In the genomic region with DNA sequence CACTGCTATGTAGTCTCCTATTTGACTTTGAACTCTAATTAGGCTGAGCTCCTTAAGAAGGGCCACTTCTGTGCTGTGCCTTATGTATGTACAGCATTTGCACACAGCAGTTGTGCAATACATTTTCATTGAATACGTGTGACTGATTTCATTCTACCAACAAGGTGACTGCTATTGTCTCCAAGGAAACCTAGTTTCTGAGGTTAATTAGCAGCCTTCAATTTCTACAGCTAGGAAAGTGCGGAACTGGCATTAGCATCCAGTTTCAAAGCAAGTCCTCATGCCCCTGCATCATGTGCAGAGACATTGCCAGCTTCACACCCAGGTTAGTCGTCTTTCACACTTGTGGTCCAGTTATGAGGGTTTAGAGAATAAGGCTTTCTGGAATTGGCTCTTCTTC, we compare ENCODE assay signal across 12 cellular contexts. TPM values are rescaled to one million over a fixed set of nuclear protein-coding genes. Genes with fewer than 3 reads are reported as not detected.
DNase-seq lines count a peak whose midpoint lies in the region; ATAC-seq and TF ChIP-seq lines count a peak whose summit lies in the region.
"Had no signal": no experiment of that assay in that cellular context is flagged by ENCODE, and none has a peak within 500 bp of the region (broad histone marks: within the 10 kb centered on the region; RNA-seq: fewer than 3 reads in every experiment).

No MANE protein-coding gene starts in this region.

- peaks cover 5 to 22% (median 18%) of the 10 kb centered on the region in 3 donors for H3K36me3 Mint-ChIP-seq in CD8-positive, alpha-beta memory T cell
- no peaks in the 10 kb centered on the region for H3K36me3 Mint-ChIP-seq in MCF 10A (ENCODE audit: insufficient read depth, unreplicated experiment)

- DNase-seq in CD8-positive, alpha-beta memory T cell: peak in 2 of 5 donors; percentile 34 to 60
- peak; percentile 28 for DNase-seq in MV-4-11 (lab: John Stamatoyannopoulos, UW)
- DNase-seq in effector memory CD4-positive, alpha-beta T cell: no peak
- no peak for DNase-seq in GM19240 (ENCODE audit: insufficient read length, low spot score)
- no peak for DNase-seq in MCF 10A (ENCODE audit: unreplicated experiment)
- no peak for DNase-seq in NOMO-1 treated with DMSO at 0.1 percent for 48 hours (lab: John Stamatoyannopoulos, UW; ENCODE audit: unreplicated experiment)
- DNase-seq: dorsolateral prefrontal cortex, heart right ventricle, mucosa of descending colon, NCI-H524 treated with DMSO at 0.1 percent for 48 hours had no signal

- no peaks in the 10 kb centered on the region for H3K9me3 ChIP-seq in CD8-positive, alpha-beta memory T cell (ENCODE audit: low read length)
- no peaks in the 10 kb centered on the region for H3K9me3 ChIP-seq in effector memory CD4-positive, alpha-beta T cell (ENCODE audit: control insufficient read depth, low read length)
- H3K9me3 ChIP-seq: heart right ventricle, mucosa of descending colon had no signal

- ATAC-seq in GM18870 (IDR thresholded peaks at IDR 0.05; ENCODE audit: unreplicated experiment) (peak; percentile 41), GM21526 (IDR thresholded peaks at IDR 0.05; ENCODE audit: low FRiP score, unreplicated experiment) (no peak)
- ATAC-seq: heart right ventricle had no signal

- POLR2A ChIA-PET in CD8-positive, alpha-beta memory T cell (lab: Charles Lee): interaction anchor here (0.8 kb wide), 1 partner anchor 28 kb away, joined by 3 read pairs; no protein-coding TSS in a partner anchor
- POLR2A ChIA-PET in MCF 10A (lab: Yijun Ruan, JAX): no interaction called here

- CTCF ChIA-PET in CD8-positive, alpha-beta memory T cell (lab: Charles Lee): interaction anchor here (0.7 to 1.6 kb wide), 3 partner anchors 33 to 293 kb away, joined by 3 read pairs; no protein-coding TSS in a partner anchor
- CTCF ChIA-PET in MCF 10A (lab: Yijun Ruan, JAX): interaction anchor here (1.0 to 1.5 kb wide), 2 partner anchors 57 to 88 kb away, joined by 3 read pairs; no protein-coding TSS in a partner anchor

- H3K9me3 Mint-ChIP-seq in CD8-positive, alpha-beta memory T cell: no peaks in the 10 kb centered on the region
- H3K9me3 Mint-ChIP-seq in MCF 10A (ENCODE audit: unreplicated experiment): no peaks in the 10 kb centered on the region

- H3K4me1 ChIP-seq in CD8-positive, alpha-beta memory T cell (ENCODE audit: insufficient read depth, low read length): peaks cover 84% of the 10 kb centered on the region
- H3K4me1 ChIP-seq in effector memory CD4-positive, alpha-beta T cell (ENCODE audit: control insufficient read depth, insufficient read depth, low read length, poor library complexity, severe bottlenecking): peaks cover 69% of the 10 kb centered on the region

- H3K4me1 Mint-ChIP-seq in CD8-positive, alpha-beta memory T cell: peaks cover 91 to 98% (median 96%) of the 10 kb centered on the region in 3 donors
- H3K4me1 Mint-ChIP-seq in MCF 10A (ENCODE audit: insufficient read depth, unreplicated experiment): peaks cover 38% of the 10 kb centered on the region

- H3K4me3 Mint-ChIP-seq in CD8-positive, alpha-beta memory T cell: peak overlapping the region in 6 of 7 donors; percentile 55 to 80 (median 70)
- H3K4me3 Mint-ChIP-seq in MCF 10A (ENCODE audit: unreplicated experiment): no peak overlapping the region

- intact Hi-C loops in MCF 10A (cut with micrococcal nuclease): no loop called here

- no peaks in the 10 kb centered on the region for H3K36me3 ChIP-seq in CD8-positive, alpha-beta memory T cell (ENCODE audit: insufficient read depth, low read length)
- H3K36me3 ChIP-seq in effector memory CD4-positive, alpha-beta T cell (ENCODE audit: control insufficient read depth, insufficient read depth, low read length): no peaks in the 10 kb centered on the region
- H3K36me3 ChIP-seq: heart right ventricle had no signal

- H3K27ac Mint-ChIP-seq in CD8-positive, alpha-beta memory T cell: peak overlapping the region; percentile 91 to 99 (median 94)
- no peak overlapping the region for H3K27ac Mint-ChIP-seq in MCF 10A (ENCODE audit: low read depth, unreplicated experiment)

- no peaks in the 10 kb centered on the region for H3K27me3 ChIP-seq in CD8-positive, alpha-beta memory T cell (ENCODE audit: insufficient read depth, low read length, poor library complexity, severe bottlenecking)
- H3K27me3 ChIP-seq in effector memory CD4-positive, alpha-beta T cell (replicated peaks; ENCODE audit: control insufficient read depth, insufficient read depth, low read length, poor library complexity, severe bottlenecking): no peaks in the 10 kb centered on the region
- H3K27me3 ChIP-seq: dorsolateral prefrontal cortex, heart right ventricle had no signal

- no peak overlapping the region for H3K4me3 ChIP-seq in CD8-positive, alpha-beta memory T cell (ENCODE audit: low read length)
- no peak overlapping the region for H3K4me3 ChIP-seq in effector memory CD4-positive, alpha-beta T cell (ENCODE audit: insufficient read depth, low read depth, low read length, poor library complexity, severe bottlenecking)
- H3K4me3 ChIP-seq: dorsolateral prefrontal cortex, heart right ventricle, mucosa of descending colon had no signal

- peak overlapping the region; percentile 58 for H3K27ac ChIP-seq in CD8-positive, alpha-beta memory T cell (ENCODE audit: low read depth, low read length)
- H3K27ac ChIP-seq in effector memory CD4-positive, alpha-beta T cell (ENCODE audit: insufficient read depth, low read length, poor library complexity, severe bottlenecking): peak overlapping the region; percentile 75

- H3K27me3 Mint-ChIP-seq in CD8-positive, alpha-beta memory T cell: peaks cover 0 to 1% of the 10 kb centered on the region in 2 donors
- no peaks in the 10 kb centered on the region for H3K27me3 Mint-ChIP-seq in MCF 10A (ENCODE audit: insufficient read depth, unreplicated experiment)

- no TSS peak for BruUV-seq in MCF 10A (replicated peaks; lab: Mats Ljungman, UMichigan)

- no peak for TF ChIP-seq CTCF in MCF 10A (IDR thresholded peaks at IDR 0.05; ENCODE audit: unreplicated experiment)

RNA-seq across cellular contexts. Expression of gene NCK2, which starts 58.6 kb away (rescaled TPM):
- 10 to 100 TPM; 72.4 to 76.1 TPM for total RNA-seq in CD8-positive, alpha-beta memory T cell
- 77.9 TPM for polyA plus RNA-seq in CD8-positive, alpha-beta memory T cell
- total RNA-seq in MCF 10A (2022): 35.3 and 36.5 TPM in 2 replicates
